16 cellular contexts compared by ENCODE assay signal in the genomic region with DNA sequence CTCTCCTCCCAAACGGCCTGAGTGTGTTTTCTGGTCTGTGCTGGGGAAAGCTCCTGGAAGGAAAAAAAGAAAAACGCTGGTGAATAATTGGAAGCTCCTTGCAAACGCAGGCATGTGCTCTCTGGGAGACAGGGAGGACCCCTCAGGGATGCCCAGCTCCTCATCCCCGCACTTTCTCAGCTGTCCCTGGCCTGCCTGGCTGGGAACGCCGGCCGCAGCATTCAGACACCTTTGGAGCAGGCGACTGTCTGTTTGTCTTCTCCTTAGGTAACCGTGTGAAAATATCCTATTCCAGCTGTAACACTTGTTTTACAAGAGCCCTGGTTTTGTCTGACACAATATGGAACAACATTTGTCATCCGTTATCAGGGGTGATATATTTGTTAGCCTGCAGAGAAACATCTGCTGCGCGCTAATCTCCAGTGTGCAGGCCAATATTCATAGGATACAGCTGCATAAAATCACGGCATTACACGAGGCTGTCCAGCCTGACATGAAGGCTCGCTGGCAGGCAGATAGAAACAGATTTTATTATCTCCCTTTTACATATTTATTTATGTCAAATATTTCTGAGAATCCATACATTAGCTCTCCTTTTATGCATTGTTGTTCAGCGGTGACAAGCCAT.
DNase-seq lines count a peak whose midpoint lies in the region; ATAC-seq and TF ChIP-seq lines count a peak whose summit lies in the region.
"Had no signal": no experiment of that assay in that cellular context is flagged by ENCODE, and none has a peak within 500 bp of the region (broad histone marks: within the 10 kb centered on the region; RNA-seq: fewer than 3 reads in every experiment).

No MANE protein-coding gene starts in this region.

- ATAC-seq in HG03039 (IDR thresholded peaks at IDR 0.05; ENCODE audit: unreplicated experiment), result no peak
- ATAC-seq: Panc1 had no signal

- peaks cover 60% of the 10 kb centered on the region for H3K4me1 Mint-ChIP-seq in nephron
- H3K4me1 Mint-ChIP-seq: B cell had no signal

- TF ChIP-seq CTCF in nephron (IDR thresholded peaks at IDR 0.05; ENCODE audit: unreplicated experiment in 3 of 3), result no peak

- peaks cover 47% of the 10 kb centered on the region for H3K27me3 Mint-ChIP-seq in nephron (ENCODE audit: low read depth)
- H3K27me3 Mint-ChIP-seq: B cell had no signal

- DNase-seq in NCI-H2081 (lab: John Stamatoyannopoulos, UW) (peak; percentile 4 to 69), NCI-H2081 treated with DMSO at 0.1 percent for 48 hours (lab: John Stamatoyannopoulos, UW) (no peak), NCI-H1092 (lab: John Stamatoyannopoulos, UW) (peak; percentile 29), NCI-H524 treated with DMSO at 0.1 percent for 48 hours (lab: John Stamatoyannopoulos, UW) (peak; percentile 11)
- no peak for DNase-seq in activated effector memory CD4-positive, alpha-beta T cell treated with Interleukin-2 at 50 U/mL for 16 hours
- DNase-seq: DMS 273 treated with DMSO at 0.1 percent for 48 hours, GM23248, IMR-90, Karpas-422, NCI-H187, NCI-H2171 treated with DMSO at 0.1 percent for 48 hours, NCI-H526 had no signal

- H3K27ac Mint-ChIP-seq in nephron, result peak overlapping the region; percentile 34 to 76 (median 73)
- H3K27ac Mint-ChIP-seq: B cell had no signal

- peak overlapping the region; percentile 14 to 50 (median 47) for H3K4me3 Mint-ChIP-seq in nephron
- H3K4me3 Mint-ChIP-seq: B cell had no signal

- no peaks in the 10 kb centered on the region for H3K9me3 Mint-ChIP-seq in nephron

- no peaks in the 10 kb centered on the region for H3K36me3 Mint-ChIP-seq in nephron (ENCODE audit: low read depth)

Comparison
In these comparisons a context has a peak if more than half of its experiments do, and no peak if none do; other contexts are left out.
1. DNase-seq: peak in NCI-H2081 (2 of 2), NCI-H1092 (single experiment) and NCI-H524 treated with DMSO at 0.1 percent for 48 hours (single experiment); none in NCI-H2081 treated with DMSO at 0.1 percent for 48 hours (single experiment) and activated effector memory CD4-positive, alpha-beta T cell treated with Interleukin-2 at 50 U/mL for 16 hours (single experiment).